ENCODE assay signal across 14 cellular contexts in the genomic region with DNA sequence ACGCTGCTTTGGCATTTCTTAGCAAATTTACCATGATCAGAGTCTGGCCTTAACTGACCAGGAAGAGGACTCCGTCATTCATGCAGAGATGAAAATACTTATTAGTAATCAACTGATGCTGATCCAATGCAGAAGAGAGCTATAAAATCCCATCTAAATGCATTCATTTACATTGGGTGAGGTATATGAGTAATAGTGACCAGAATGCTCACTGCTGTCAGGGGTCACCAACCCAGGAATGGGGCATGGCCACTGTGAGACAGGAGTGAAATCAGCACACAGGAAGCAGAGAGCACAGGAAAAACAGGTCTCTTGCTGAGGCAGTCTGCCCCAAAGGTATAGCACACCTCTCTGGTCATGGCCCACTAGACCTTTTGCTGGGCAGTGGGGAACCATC.
"Had no signal": no experiment of that assay in that cellular context is flagged by ENCODE, and none has a peak within 500 bp of the region (broad histone marks: within the 10 kb centered on the region; RNA-seq: fewer than 3 reads in every experiment).

No MANE protein-coding gene starts in this region.

- FAIRE-seq: keratinocyte had no signal

- H3K27me3 Mint-ChIP-seq: dendritic cell treated with granulocyte-macrophage colony-stimulating factor and Interleukin-4, amounts not matched to agents 40 ng/mL and 50 ng/mL, for 4 days; stimulated activated naive CD8-positive, alpha-beta T cell treated with anti-CD3 and anti-CD28 coated beads, Interleukin-15, amount 100 ng/mL, for 72 hours had no signal

- H3K4me1 Mint-ChIP-seq: brain; stimulated activated naive CD8-positive, alpha-beta T cell treated with anti-CD3 and anti-CD28 coated beads, Interleukin-15, amount 100 ng/mL, for 72 hours had no signal

- DNase-seq: activated CD4-positive, CD25-positive, alpha-beta regulatory T cell; activated effector memory CD4-positive, alpha-beta T cell treated with anti-CD3 and anti-CD28 coated beads, Interleukin-2, amount 50 U/mL, for 16 hours; activated T-cell treated with anti-CD3 and anti-CD28 coated beads, Interleukin-2, amount 50 U/mL, for 1 hour; amniotic stem cell; esophagus squamous epithelium; head of caudate nucleus; stimulated activated CD4-positive, alpha-beta T cell treated with anti-CD3 and anti-CD28 coated beads, Interleukin-4, amount 100 ng/mL, for 4 hours; stimulated activated naive CD8-positive, alpha-beta T cell treated with anti-CD3 and anti-CD28 coated beads, Interleukin-15, amount 100 ng/mL, for 72 hours; T-helper 2 cell; uterus had no signal

- ATAC-seq: activated naive CD4-positive, alpha-beta T cell treated with anti-CD3 and anti-CD28 coated beads, Interleukin-2, amount 50 U/mL, for 72 hours; stimulated activated naive CD8-positive, alpha-beta T cell treated with anti-CD3 and anti-CD28 coated beads, Interleukin-15, amount 100 ng/mL, for 72 hours had no signal

- H3K36me3 Mint-ChIP-seq: brain had no signal

- H3K4me3 Mint-ChIP-seq: brain; dendritic cell treated with granulocyte-macrophage colony-stimulating factor and Interleukin-4, amounts not matched to agents 40 ng/mL and 50 ng/mL, for 4 days; stimulated activated naive CD8-positive, alpha-beta T cell treated with anti-CD3 and anti-CD28 coated beads, Interleukin-15, amount 100 ng/mL, for 72 hours had no signal

- H3K27ac Mint-ChIP-seq: activated naive CD4-positive, alpha-beta T cell treated with anti-CD3 and anti-CD28 coated beads, Interleukin-2, amount 50 U/mL, for 72 hours; dendritic cell treated with granulocyte-macrophage colony-stimulating factor and Interleukin-4, amounts not matched to agents 40 ng/mL and 50 ng/mL, for 4 days had no signal
